Comparison of ENCODE assay signal across 17 cellular contexts in genomic region chr14:72787841-72788240, GRCh38.
DNase-seq lines count a peak whose midpoint lies in the region; ATAC-seq and TF ChIP-seq lines count a peak whose summit lies in the region.
"Had no signal": no experiment of that assay in that cellular context is flagged by ENCODE, and none has a peak within 500 bp of the region (broad histone marks: within the 10 kb centered on the region; RNA-seq: fewer than 3 reads in every experiment).

No MANE protein-coding gene starts in this region.

- peaks cover 36% of the 10 kb centered on the region for H3K4me1 Mint-ChIP-seq in memory B cell

- intact Hi-C loops in Right ventricle myocardium inferior (cut with DNase I) = loop anchor here (2.0 kb wide), 1 partner anchor 19 kb away; no protein-coding TSS in a partner anchor
- intact Hi-C loops in A673 (cut with micrococcal nuclease; ENCODE audit: unreplicated experiment) = no loop called here
- intact Hi-C loops in stomach (cut with DNase I; ENCODE audit: low total_unique reads) = no loop called here

- H3K9me3 ChIP-seq in right atrium auricular region = no peaks in the 10 kb centered on the region
- no peaks in the 10 kb centered on the region for H3K9me3 ChIP-seq in trophoblast cell (ENCODE audit: insufficient read depth, low read depth, low read length)
- no peaks in the 10 kb centered on the region for H3K9me3 ChIP-seq in A673 (ENCODE audit: low read depth, low read length, poor library complexity, severe bottlenecking)
- no peaks in the 10 kb centered on the region for H3K9me3 ChIP-seq in stomach

- peak overlapping the region; percentile 33 to 53 for H3K27ac ChIP-seq in right atrium auricular region
- no peak overlapping the region for H3K27ac ChIP-seq in trophoblast cell (ENCODE audit: low read depth, low read length)
- H3K27ac ChIP-seq in A673 (ENCODE audit: low read depth, low read length, poor library complexity, severe bottlenecking) = no peak overlapping the region
- no peak overlapping the region for H3K27ac ChIP-seq in stomach
- H3K27ac ChIP-seq: GM23248, RWPE1 had no signal

- TF ChIP-seq CTCF in right atrium auricular region (IDR thresholded peaks at IDR 0.05) = no peak
- no peak for TF ChIP-seq CTCF in A673 (conservative IDR thresholded peaks at IDR 0.05; ENCODE audit: low read depth, low read length)
- no peak for TF ChIP-seq CTCF in stomach (IDR thresholded peaks at IDR 0.05)

- no peak overlapping the region for H2BK120ac ChIP-seq in trophoblast cell (ENCODE audit: insufficient read depth, low read length, poor library complexity)

- no peak overlapping the region for H3K14ac ChIP-seq in trophoblast cell (ENCODE audit: low read length)

- no TSS peak for BruUV-seq in A673 (replicated peaks; lab: Mats Ljungman, UMichigan)

- H3K4me3 ChIP-seq in right atrium auricular region = no peak overlapping the region
- H3K4me3 ChIP-seq in trophoblast cell (ENCODE audit: low read depth, low read length) = no peak overlapping the region
- H3K4me3 ChIP-seq in A673 (ENCODE audit: low read depth, low read length, poor library complexity, severe bottlenecking) = no peak overlapping the region
- H3K4me3 ChIP-seq in stomach = no peak overlapping the region
- H3K4me3 ChIP-seq: GM23248 had no signal

- no peaks in the 10 kb centered on the region for H3K27me3 Mint-ChIP-seq in memory B cell

- peak overlapping the region; percentile 5 for H2BK5ac ChIP-seq in trophoblast cell (ENCODE audit: low read depth, low read length, poor library complexity)

- H3K27me3 ChIP-seq in right atrium auricular region = no peaks in the 10 kb centered on the region
- H3K27me3 ChIP-seq in trophoblast cell (ENCODE audit: insufficient read depth, low read length) = no peaks in the 10 kb centered on the region
- no peaks in the 10 kb centered on the region for H3K27me3 ChIP-seq in A673 (replicated peaks; ENCODE audit: insufficient read depth, low read depth, low read length, poor library complexity)
- H3K27me3 ChIP-seq in stomach = peaks cover 0 to 7% (median 0%) of the 10 kb centered on the region in 3 donors

- CTCF ChIA-PET in A673 (lab: Charles Lee) = no interaction called here

- H3K36me3 ChIP-seq in right atrium auricular region = no peaks in the 10 kb centered on the region
- H3K36me3 ChIP-seq in trophoblast cell (ENCODE audit: control insufficient read depth in 1 of 2, insufficient read depth in 2 of 2, low read length in 2 of 2) = no peaks in the 10 kb centered on the region
- H3K36me3 ChIP-seq in A673 (ENCODE audit: insufficient read depth, low read length, poor library complexity, severe bottlenecking) = no peaks in the 10 kb centered on the region
- no peaks in the 10 kb centered on the region for H3K36me3 ChIP-seq in stomach

- H3K23ac ChIP-seq in trophoblast cell (ENCODE audit: low read length) = no peak overlapping the region

- H4K91ac ChIP-seq in trophoblast cell (ENCODE audit: low read depth, low read length) = peak overlapping the region; percentile 11

- peaks cover 0 to 26% of the 10 kb centered on the region in 2 donors for H3K4me1 ChIP-seq in right atrium auricular region
- peaks cover 17 to 25% of the 10 kb centered on the region in 2 experiments for H3K4me1 ChIP-seq in trophoblast cell (ENCODE audit: control insufficient read depth in 1 of 2, insufficient read depth in 2 of 2, low read length in 2 of 2)
- no peaks in the 10 kb centered on the region for H3K4me1 ChIP-seq in A673 (ENCODE audit: insufficient read depth, low read length, poor library complexity, severe bottlenecking)
- H3K4me1 ChIP-seq in stomach = no peaks in the 10 kb centered on the region

- H3K27ac Mint-ChIP-seq in memory B cell = peak overlapping the region; percentile 78
- H3K27ac Mint-ChIP-seq: CD14-positive monocyte had no signal

- H2BK12ac ChIP-seq in trophoblast cell (ENCODE audit: low read length) = no peak overlapping the region

- no peak overlapping the region for H3K18ac ChIP-seq in trophoblast cell (ENCODE audit: low read length)

- no peaks in the 10 kb centered on the region for H3K79me2 ChIP-seq in trophoblast cell (ENCODE audit: control insufficient read depth, insufficient read depth, low read length, poor library complexity)

- peak overlapping the region; percentile 68 for H3K4me3 Mint-ChIP-seq in memory B cell
- H3K4me3 Mint-ChIP-seq: CD14-positive monocyte had no signal

- no CpG with 5 or more reads among the region's 6 CpGs for WGBS in trophoblast cell (ENCODE audit: extremely low coverage, insufficient coverage, insufficient read length)
- WGBS in stomach, 5 donors = 76 to 87% (median 81%) methylated on average over 5 to 6 of the region's 6 CpGs

- H3K9me3 Mint-ChIP-seq in memory B cell = peaks cover 3% of the 10 kb centered on the region

- ATAC-seq in Right ventricle myocardium inferior (no peak), memory B cell (ENCODE audit: low read depth) (no peak)
- ATAC-seq: PC-3 had no signal

- no peak overlapping the region for H4K12ac ChIP-seq in trophoblast cell (ENCODE audit: low read depth, low read length)

- DNase-seq in right atrium auricular region (ENCODE audit: low spot score) (no peak), Right ventricle myocardium inferior (ENCODE audit: missing footprints) (no peak), memory B cell (ENCODE audit: low spot score in 2 of 2) (no peak), trophoblast cell (no peak), A673 (ENCODE audit: low spot score) (no peak), stomach (no peak)
- no peak for DNase-seq in stimulated activated CD4-positive, alpha-beta T cell treated with anti-CD3 and anti-CD28 coated beads, Interleukin-1b, Interleukin-23, amount 100 ng/mL, for 48 hours
- DNase-seq: DMS 273 treated with DMSO at 0.1 percent for 48 hours, GDM1, GM23248, HCEC 1CT, NCI-H1930, NCI-H2171 treated with DMSO at 0.1 percent for 48 hours, NCI-H748 treated with DMSO at 0.1 percent for 48 hours, PC-3 had no signal

- peaks cover 19% of the 10 kb centered on the region for H3K79me1 ChIP-seq in trophoblast cell (ENCODE audit: low read length)

- H3K4ac ChIP-seq in trophoblast cell (ENCODE audit: low read depth, low read length) = no peak overlapping the region

- H3K36me3 Mint-ChIP-seq in memory B cell = peaks cover 7% of the 10 kb centered on the region
- H3K36me3 Mint-ChIP-seq: CD14-positive monocyte had no signal

- no peak overlapping the region for H2AFZ ChIP-seq in trophoblast cell (ENCODE audit: insufficient read depth, low read length, poor library complexity)
- H2AFZ ChIP-seq: GM23248 had no signal

- POLR2A ChIA-PET in A673 (lab: Charles Lee; ENCODE audit: low non-redundant PET) = no interaction called here

- TF ChIP-seq EP300 in stomach (IDR thresholded peaks at IDR 0.05) = no peak

- H4K8ac ChIP-seq in trophoblast cell (ENCODE audit: low read depth, low read length) = no peak overlapping the region

- no peak overlapping the region for H2AK5ac ChIP-seq in trophoblast cell (ENCODE audit: low read length)

- no peak overlapping the region for H3K9ac ChIP-seq in trophoblast cell (ENCODE audit: low read length)
- H3K9ac ChIP-seq: GM23248 had no signal

- H3K4me2 ChIP-seq in trophoblast cell (ENCODE audit: low read length) = no peak overlapping the region

- no peak for TF ChIP-seq POLR2A in stomach (IDR thresholded peaks at IDR 0.05)

Comparison
In these comparisons a context has a peak if more than half of its experiments do, and no peak if none do; other contexts are left out.
1. H3K27ac ChIP-seq: peak in right atrium auricular region (2 of 2); none in trophoblast cell (single experiment), A673 (single experiment) and stomach (0 of 5).